In genomic region chr9:27337833-27338526, GRCh38 we compare ENCODE assay signal across 17 cellular contexts. TPM values are rescaled to one million over a fixed set of nuclear protein-coding genes. Genes with fewer than 3 reads are reported as not detected.
DNase-seq lines count a peak whose midpoint lies in the region; ATAC-seq and TF ChIP-seq lines count a peak whose summit lies in the region.
"Had no signal": no experiment of that assay in that cellular context is flagged by ENCODE, and none has a peak within 500 bp of the region (broad histone marks: within the 10 kb centered on the region; RNA-seq: fewer than 3 reads in every experiment).

No MANE protein-coding gene starts in this region.

- H3K36me3 ChIP-seq in muscle layer of duodenum (ENCODE audit: control insufficient read depth in 1 of 2, insufficient read depth in 2 of 2, low read length in 2 of 2) (no peaks in the 10 kb centered on the region), HAP-1 (replicated peaks) (no peaks in the 10 kb centered on the region)
- H3K36me3 ChIP-seq: cardiac muscle cell, MG63 had no signal

- H3K27ac ChIP-seq in cingulate gyrus (ENCODE audit: low read depth, low read length) (peak overlapping the region; percentile 80), muscle layer of duodenum (ENCODE audit: low read length) (peak overlapping the region; percentile 48), temporal lobe (ENCODE audit: low read depth, low read length) (peak overlapping the region; percentile 88)
- H3K27ac ChIP-seq: cardiac muscle cell, GM23248 had no signal

- no peaks in the 10 kb centered on the region for H3K27me3 ChIP-seq in muscle layer of duodenum (ENCODE audit: low read depth, low read length)
- no peaks in the 10 kb centered on the region for H3K27me3 ChIP-seq in HAP-1 (ENCODE audit: low read depth)
- H3K27me3 ChIP-seq: cardiac muscle cell, MG63 had no signal

- DNase-seq in LNCaP clone FGC (ENCODE audit: low read depth) = no peak
- no peak for DNase-seq in HuH-7 (ENCODE audit: low spot score)
- DNase-seq in HAP-1 (ENCODE audit: low spot score in 2 of 2) = no peak
- DNase-seq in DMS153 treated with DMSO at 0.1 percent for 48 hours (lab: John Stamatoyannopoulos, UW; ENCODE audit: unreplicated experiment) = no peak
- DNase-seq: activated CD4-positive, alpha-beta T cell treated with anti-CD3 and anti-CD28 coated beads, Interleukin-2, amount 50 U/mL, for 48 hours; activated naive CD4-positive, alpha-beta T cell; GM23248; MG63; naive B cell; T-helper 2 cell had no signal

- no peaks in the 10 kb centered on the region for H3K9me3 ChIP-seq in muscle layer of duodenum (ENCODE audit: control insufficient read depth in 1 of 2, low read length in 2 of 2)
- H3K9me3 ChIP-seq in HAP-1 = no peaks in the 10 kb centered on the region
- H3K9me3 ChIP-seq: MG63 had no signal

- H3K4me3 ChIP-seq in LNCaP clone FGC (ENCODE audit: low read depth, low read length) (no peak overlapping the region), muscle layer of duodenum (ENCODE audit: low read depth in 1 of 2, low read length in 2 of 2) (no peak overlapping the region), HAP-1 (no peak overlapping the region)
- H3K4me3 ChIP-seq: cardiac muscle cell, GM23248, MG63 had no signal

- peaks cover 28 to 36% of the 10 kb centered on the region in 2 donors for H3K4me1 ChIP-seq in muscle layer of duodenum (ENCODE audit: control insufficient read depth in 1 of 2, insufficient read depth in 2 of 2, low read length in 2 of 2)
- H3K4me1 ChIP-seq in HAP-1 = peaks cover 9% of the 10 kb centered on the region

- no peak for ATAC-seq in HG02610 (IDR thresholded peaks at IDR 0.05; ENCODE audit: unreplicated experiment)

- in situ Hi-C loops in HAP-1 (cut with MboI; ENCODE audit: low sequenced_read_pairs) = loop anchor here (25.0 kb wide), 1 partner anchor 724 kb away; no protein-coding TSS in a partner anchor

- peak; percentile 42 for TF ChIP-seq CTCF in LNCaP clone FGC (IDR thresholded peaks at IDR 0.05; ENCODE audit: control insufficient read depth, extremely low read depth, insufficient read depth)

RNA-seq across cellular contexts. Expression of gene EQTN, which starts 41.0 kb away (rescaled TPM):
- total RNA-seq in temporal lobe = 1.2 TPM
- total RNA-seq: cardiac muscle cell, fibroblast of lung, GM23248, RPMI7951 had no signal
